ENCODE assay signal across 9 cellular contexts in genomic region chr9:124017929-124018730, GRCh38. TPM values are rescaled to one million over a fixed set of nuclear protein-coding genes. Genes with fewer than 3 reads are reported as not detected.
DNase-seq lines count a peak whose midpoint lies in the region; ATAC-seq, FAIRE-seq and TF ChIP-seq lines count a peak whose summit lies in the region.
"Had no signal": no experiment of that assay in that cellular context is flagged by ENCODE, and none has a peak within 500 bp of the region (broad histone marks: within the 10 kb centered on the region; RNA-seq: fewer than 3 reads in every experiment).

No MANE protein-coding gene starts in this region.

- H3K9me3 ChIP-seq in CD4-positive, alpha-beta T cell (ENCODE audit: control insufficient read depth, low read length) = no peaks in the 10 kb centered on the region

- no peak overlapping the region for H3K27ac ChIP-seq in CD4-positive, alpha-beta T cell (ENCODE audit: low read depth, low read length)
- peak overlapping the region; percentile 47 for H3K27ac ChIP-seq in cingulate gyrus (ENCODE audit: low read depth, low read length)

- H3K27me3 ChIP-seq in CD4-positive, alpha-beta T cell (ENCODE audit: control insufficient read depth, insufficient read depth, low read length) = peaks cover 97% of the 10 kb centered on the region

- TF ChIP-seq POLR2A in GM12891 (IDR thresholded peaks at IDR 0.05; ENCODE audit: low read depth, low read length) = no peak

- peak overlapping the region; percentile 69 for H3K4me3 Mint-ChIP-seq in CD4-positive, alpha-beta T cell
- H3K4me3 Mint-ChIP-seq in neural crest cell = peak overlapping the region; percentile 38

- H3K27me3 Mint-ChIP-seq in CD4-positive, alpha-beta T cell = peaks cover 86% of the 10 kb centered on the region
- peaks cover 97% of the 10 kb centered on the region for H3K27me3 Mint-ChIP-seq in neural crest cell (ENCODE audit: low read depth)

- no peaks in the 10 kb centered on the region for H3K36me3 Mint-ChIP-seq in CD4-positive, alpha-beta T cell (ENCODE audit: low read depth)
- H3K36me3 Mint-ChIP-seq in neural crest cell (ENCODE audit: low read depth) = no peaks in the 10 kb centered on the region

- H3K27ac Mint-ChIP-seq in CD4-positive, alpha-beta T cell = no peak overlapping the region
- H3K27ac Mint-ChIP-seq in neural crest cell (ENCODE audit: unreplicated experiment) = no peak overlapping the region

- DNase-seq in CD4-positive, alpha-beta T cell = no peak
- peak; percentile 72 for DNase-seq in HuH-7 (ENCODE audit: low spot score)
- no peak for DNase-seq in neural crest cell (ENCODE audit: low read depth, low spot score)
- no peak for DNase-seq in cerebellum (ENCODE audit: low spot score)
- DNase-seq in GM12891 (ENCODE audit: insufficient read length, low spot score) = no peak
- DNase-seq: KBM-7 had no signal

- no peak for TF ChIP-seq CTCF in CD4-positive, alpha-beta T cell (IDR thresholded peaks at IDR 0.05)
- TF ChIP-seq CTCF in neural crest cell (conservative IDR thresholded peaks at IDR 0.05) = no peak

- intact Hi-C loops in CD4-positive, alpha-beta T cell (cut with DNase I, micrococcal nuclease) = no loop called here

- no peak for ATAC-seq in CD4-positive, alpha-beta T cell (ENCODE audit: poor library complexity)
- ATAC-seq in HG02759 (IDR thresholded peaks at IDR 0.05; ENCODE audit: unreplicated experiment) = no peak
- ATAC-seq in GM21723 (IDR thresholded peaks at IDR 0.05; ENCODE audit: unreplicated experiment) = no peak

- H3K4me1 Mint-ChIP-seq in CD4-positive, alpha-beta T cell (ENCODE audit: low read depth) = peaks cover 50% of the 10 kb centered on the region
- peaks cover 20% of the 10 kb centered on the region for H3K4me1 Mint-ChIP-seq in neural crest cell

- CTCF ChIA-PET in CD4-positive, alpha-beta T cell (lab: Charles Lee) = no interaction called here

- no peaks in the 10 kb centered on the region for H3K9me3 Mint-ChIP-seq in CD4-positive, alpha-beta T cell
- H3K9me3 Mint-ChIP-seq in neural crest cell = no peaks in the 10 kb centered on the region

- POLR2A ChIA-PET in CD4-positive, alpha-beta T cell (lab: Charles Lee) = no interaction called here

- FAIRE-seq in GM12891 (lab: Jason Lieb, UNC) = no peak

TF ChIP-seq in GM12891, 5 proteins besides CTCF, POLR2A, EP300 and RAD21:
- no peak for TF ChIP-seq PAX5 (IDR thresholded peaks at IDR 0.05; ENCODE audit: insufficient read depth, low read length, severe bottlenecking)
- no peak for TF ChIP-seq TAF1 (IDR thresholded peaks at IDR 0.05; ENCODE audit: low read depth, low read length)
- no peak for TF ChIP-seq POLR2AphosphoS5 (IDR thresholded peaks at IDR 0.05; ENCODE audit: low read depth, low read length)
- no peak for TF ChIP-seq SPI1 (IDR thresholded peaks at IDR 0.05; ENCODE audit: low read depth, low read length)
- TF ChIP-seq POU2F2 (IDR thresholded peaks at IDR 0.05; ENCODE audit: low read depth, low read length) = no peak
TF ChIP-seq in GM12891: peak in this region for 0.

RNA-seq across cellular contexts. Expression of gene LHX2, which starts 6.6 kb away (rescaled TPM):
- total RNA-seq in CD4-positive, alpha-beta T cell = under 1 TPM in 1 of 2 experiments, not detected in 1; 0.14 TPM
- 0.19 TPM in 1 of 2 replicates, not detected in the other for total RNA-seq in neural crest cell
- total RNA-seq in cerebellum = 0.64 TPM
- 4.1 TPM for polyA plus RNA-seq in GM12891 (2012; ENCODE audit: low read depth, missing spikeins)
